ENCODE assay signal across 8 cellular contexts in genomic region chr14:95533822-95534221, GRCh38. TPM values are rescaled to one million over a fixed set of nuclear protein-coding genes. Genes with fewer than 3 reads are reported as not detected.
DNase-seq lines count a peak whose midpoint lies in the region; ATAC-seq, FAIRE-seq and TF ChIP-seq lines count a peak whose summit lies in the region.

No MANE protein-coding gene starts in this region.

- peak overlapping the region; percentile 82 for H3K9ac ChIP-seq in HUES64 (ENCODE audit: low read depth, low read length)
- H3K9ac ChIP-seq in GM12878 (ENCODE audit: control insufficient read depth, insufficient read depth, low read length), result peak overlapping the region; percentile 91

- peaks cover 76% of the 10 kb centered on the region for H3K79me2 ChIP-seq in GM12878 (ENCODE audit: control insufficient read depth, insufficient read depth, low read length)

- RAD21 ChIA-PET in GM12878 (lab: Charles Lee; ENCODE audit: unreplicated experiment), result interaction anchor here (0.6 to 2.3 kb wide), 8 partner anchors 11 to 131 kb away, joined by 3 to 10 read pairs (median 4); no protein-coding TSS in a partner anchor

- H3K9me3 ChIP-seq in A549 (no peaks in the 10 kb centered on the region), HUES64 (ENCODE audit: insufficient read depth, low read depth, low read length) (no peaks in the 10 kb centered on the region), GM12878 (replicated peaks; ENCODE audit: control insufficient read depth, insufficient read depth, low read length) (no peaks in the 10 kb centered on the region), mesodermal cell (ENCODE audit: control insufficient read depth, low read length) (no peaks in the 10 kb centered on the region)

- TF ChIP-seq RAD21 in A549 (conservative IDR thresholded peaks at IDR 0.05 in 1 of 2, IDR thresholded peaks at IDR 0.05 in 1 of 2) (no peak), GM12878 (IDR thresholded peaks at IDR 0.05; ENCODE audit: insufficient read depth, low read depth, low read length) (no peak)

- POLR2A ChIA-PET in A549 (lab: Yijun Ruan, JAX) (interaction anchor here (0.7 to 1.2 kb wide), 5 partner anchors 11 to 800 kb away, joined by 3 to 4 read pairs (median 3); no protein-coding TSS in a partner anchor), GM12878 (lab: Charles Lee) (interaction anchor here (0.6 to 1.9 kb wide), 7 partner anchors 15 to 1545 kb away, joined by 3 to 8 read pairs (median 4); partner anchors contain the start of gene SYNE3)

- in situ Hi-C loops in GM12878 (cut with MboI), result loop anchor here (5.0 kb wide), 1 partner anchor 92 kb away; no protein-coding TSS in a partner anchor

- TF ChIP-seq EP300 in A549 (IDR thresholded peaks at IDR 0.05) (no peak), GM12878 (IDR thresholded peaks at IDR 0.05; ENCODE audit: borderline replicate concordance in 1 of 2, control insufficient read depth in 1 of 2, low read depth in 2 of 2, low read length in 2 of 2) (no peak)

- no peak for DNase-seq in A549 (ENCODE audit: low read depth in 1 of 2, low spot score in 1 of 2)
- DNase-seq in GM12878 (ENCODE audit: low read depth, low spot score), result no peak
- DNase-seq in SW 1271 (lab: John Stamatoyannopoulos, UW), result no peak
- no peak for DNase-seq in UCSD-AML1 (lab: John Stamatoyannopoulos, UW; ENCODE audit: unreplicated experiment)
- DNase-seq in NCI-H2029 treated with DMSO at 0.1 percent for 48 hours (lab: John Stamatoyannopoulos, UW), result no peak

- no peak for ATAC-seq in A549
- ATAC-seq in GM12878, result peak; percentile 2
- ATAC-seq in HG03571 (IDR thresholded peaks at IDR 0.05; ENCODE audit: unreplicated experiment), result no peak

- TF ChIP-seq POLR2A in A549 (IDR thresholded peaks at IDR 0.05; ENCODE audit: low read length), result no peak
- TF ChIP-seq POLR2A in GM12878 (IDR thresholded peaks at IDR 0.05; ENCODE audit: low read depth, low read length), result no peak; the same call in 1 of the 2 replicates

- H3K27me3 ChIP-seq in HUES64 (ENCODE audit: insufficient read depth, low read length) (no peaks in the 10 kb centered on the region; the same call in 1 of the 2 replicates), GM12878 (replicated peaks in 1 of 2; ENCODE audit: control insufficient read depth in 2 of 2, insufficient read depth in 2 of 2, low read length in 1 of 2) (no peaks in the 10 kb centered on the region)

- WGBS in A549 (ENCODE audit: missing lambda C conversion rate), result 3% methylated on average over 18 of the region's 18 CpGs
- under 1% methylated on average over 18 of the region's 18 CpGs for WGBS in HUES64
- WGBS in GM12878 (ENCODE audit: insufficient coverage, insufficient replicate concordance, low lambda C conversion rate, missing lambda C conversion rate), result 2% methylated on average over 17 of the region's 18 CpGs
- 0 to 1% methylated on average over 10 to 11 of the region's 18 CpGs for WGBS in mesodermal cell (ENCODE audit: insufficient coverage in 2 of 2), 2 experiments

- H3K36me3 ChIP-seq in HUES64 (ENCODE audit: insufficient read depth, low read length) (peaks cover 35% of the 10 kb centered on the region), GM12878 (ENCODE audit: control insufficient read depth in 2 of 2, insufficient read depth in 2 of 2, low read length in 1 of 2) (no peaks in the 10 kb centered on the region; a peak in 1 of 4 replicates), mesodermal cell (ENCODE audit: control insufficient read depth, insufficient read depth, low read length) (peaks cover 23% of the 10 kb centered on the region)

- BruUV-seq in GM12878 (replicated peaks; lab: Mats Ljungman, UMichigan), result TSS peak; percentile 89

- H3K4me2 ChIP-seq in A549, result peak overlapping the region; percentile 91
- H3K4me2 ChIP-seq in GM12878 (ENCODE audit: control insufficient read depth, insufficient read depth), result peak overlapping the region; percentile 93

- H3K27ac ChIP-seq in A549, result peak overlapping the region; percentile 91 to 93
- H3K27ac ChIP-seq in HUES64 (ENCODE audit: low read depth, low read length), result peak overlapping the region; percentile 88; the same call in 1 of the 2 replicates
- H3K27ac ChIP-seq in GM12878 (ENCODE audit: control insufficient read depth, insufficient read depth), result peak overlapping the region; percentile 87
- peak overlapping the region; percentile 92 for H3K27ac ChIP-seq in mesodermal cell (ENCODE audit: low read depth, low read length, severe bottlenecking)

- H2AFZ ChIP-seq in GM12878 (ENCODE audit: control insufficient read depth, low read depth, low read length), result no peak overlapping the region

- H4K20me1 ChIP-seq in GM12878 (ENCODE audit: control insufficient read depth, insufficient read depth), result 0 out of 2 replicates have a peak, but pooled peaks cover 2% of the 10 kb centered on the region

- CTCF ChIA-PET in A549 (lab: Yijun Ruan, JAX), result interaction anchor here (0.6 to 1.8 kb wide), 5 partner anchors 21 to 1219 kb away, joined by 3 to 7 read pairs (median 3); no protein-coding TSS in a partner anchor
- CTCF ChIA-PET in GM12878 (lab: Yijun Ruan, JAX), result interaction anchor here (0.6 to 12.1 kb wide), 7 partner anchors 10 to 112 kb away, joined by 3 to 118 read pairs (median 7); no protein-coding TSS in a partner anchor

- H3K4me1 ChIP-seq in A549 (peaks cover 43% of the 10 kb centered on the region), HUES64 (ENCODE audit: insufficient read depth, low read length) (peaks cover 28% of the 10 kb centered on the region), GM12878 (ENCODE audit: control insufficient read depth, insufficient read depth, low read length) (peaks cover 8% of the 10 kb centered on the region; the same call in 1 of the 2 replicates), mesodermal cell (ENCODE audit: control insufficient read depth, insufficient read depth, low read length, poor library complexity, severe bottlenecking) (peaks cover 33% of the 10 kb centered on the region)

- SMC1A ChIA-PET in GM12878 (lab: Charles Lee; ENCODE audit: uncharacterized antibody, unreplicated experiment), result interaction anchor here (1.0 to 4.0 kb wide), 8 partner anchors 14 to 105 kb away, joined by 3 to 25 read pairs (median 4); partner anchors contain the start of gene SYNE3

- intact Hi-C loops in GM12878 (cut with micrococcal nuclease; ENCODE audit: unreplicated experiment), result loop anchor here (5.0 to 10.0 kb wide), 2 partner anchors 37 to 379 kb away; partner anchors contain the start of gene DICER1

- TF ChIP-seq CTCF in A549 (IDR thresholded peaks at IDR 0.05) (no peak), GM12878 (IDR thresholded peaks at IDR 0.05 in 2 of 3, conservative IDR thresholded peaks at IDR 0.05 in 1 of 3; ENCODE audit: control insufficient read depth in 2 of 3, extremely low read depth in 1 of 3, insufficient read depth in 1 of 3, low read depth in 3 of 3, low read length in 3 of 3) (no peak)

- peak overlapping the region; percentile 96 for H3K4me3 ChIP-seq in A549
- peak overlapping the region; percentile 94 for H3K4me3 ChIP-seq in HUES64 (ENCODE audit: low read length)
- peak overlapping the region; percentile 93 for H3K4me3 ChIP-seq in GM12878
- peak overlapping the region; percentile 79 for H3K4me3 ChIP-seq in mesodermal cell (ENCODE audit: extremely low read depth, insufficient read depth, low read length, poor library complexity, severe bottlenecking)

- FAIRE-seq in A549 (lab: Jason Lieb, UNC) (no peak), GM12878 (lab: Jason Lieb, UNC) (no peak)

RNA-seq across cellular contexts. Expression of gene GLRX5, which starts 1.0 kb away (rescaled TPM):
- polyA plus RNA-seq in A549 (2011; rRNA removed) (52.8 and 73.2 TPM in 2 replicates), A549 (2017; fragmentation: RNase III; extraction: RNeasy Plus Mini Kit Qiagen cat#74134 plus additional on column Dnase treatment) (50.9 to 52.8 TPM (median 51.2 TPM) in 3 replicates), GM12878 (2011; rRNA removed) (60.9 and 71.4 TPM in 2 replicates), GM12878 (2014; fragmentation: Illumina TruSeq; extraction: Trizol) (71.2 and 82.5 TPM in 2 replicates), GM12878 (2014; fragmentation: Nextera tagmentation; extraction: Ambion mirVana) (10 to 100 TPM; 13.7 to 28.8 TPM), GM12878 (2014; rRNA removed) (53.0 and 56.8 TPM in 2 replicates), GM12878 (2016; fragmentation: Nextera tagmentation; extraction: Ambion mirVana) (100 to 1,000 TPM in 1 of 2 experiments, 10 to 100 TPM in 1; 12.8 to 139 TPM)
- polyA plus RNA-seq in A549 (2012; cell fraction: cytosol; rRNA removed), result 39.0 and 42.8 TPM in 2 replicates
- polyA plus RNA-seq in A549 (2012; cell fraction: nucleus; rRNA removed), result 11.8 and 18.3 TPM in 2 replicates
- polyA minus RNA-seq in A549 (2011; rRNA and poly(A)+ RNA removed), result 15.3 TPM in 2 replicates
- polyA plus RNA-seq in HUES64 (2013, experiment 1 of 2), result 63.1 TPM
- polyA plus RNA-seq in HUES64 (2013, experiment 2 of 2), result 67.1 TPM
- 4.1 and 4.4 TPM in 2 replicates for total RNA-seq in GM12878 (2013; cell fraction: nucleolus; rRNA removed)
- total RNA-seq in GM12878 (2014; rRNA removed) (60.4 and 66.9 TPM in 2 replicates), GM12878 (2014; rRNA removed; fragmentation: Illumina TruSeq; extraction: Trizol) (57.9 and 58.5 TPM in 2 replicates), GM12878 (2021) (48.2 and 53.8 TPM in 2 replicates)
- polyA plus RNA-seq in GM12878 (2011; ENCODE audit: low read depth), result 38.1 TPM
- 23.4 and 28.6 TPM in 2 replicates for polyA plus RNA-seq in GM12878 (2011; cell fraction: cytosol; rRNA removed)
- polyA plus RNA-seq in GM12878 (2011; cell fraction: nucleus; rRNA removed), result 11.2 and 13.0 TPM in 2 replicates
- polyA plus RNA-seq in GM12878 (2012), result 30.1 and 36.5 TPM in 2 replicates
- polyA minus RNA-seq in GM12878 (2011; rRNA and poly(A)+ RNA removed), result 13.3 and 15.7 TPM in 2 replicates
- polyA minus RNA-seq in GM12878 (2011; cell fraction: cytosol; rRNA and poly(A)+ RNA removed), result 8.0 and 9.5 TPM in 2 replicates
- polyA minus RNA-seq in GM12878 (2011; cell fraction: nucleus; rRNA and poly(A)+ RNA removed), result 3.6 and 7.3 TPM in 2 replicates
- 61.4 TPM for polyA plus RNA-seq in mesodermal cell (2013, experiment 1 of 2)
- 68.7 TPM for polyA plus RNA-seq in mesodermal cell (2013, experiment 2 of 2)

RNA-seq across cellular contexts. Expression of gene SYNE3, which starts 17.4 kb away (rescaled TPM):
- polyA plus RNA-seq in A549 (2011; rRNA removed), result 0.08 and 0.19 TPM in 2 replicates
- 0.05 and 0.09 TPM in 2 replicates for polyA plus RNA-seq in A549 (2012; cell fraction: cytosol; rRNA removed)
- 0.18 and 0.41 TPM in 2 replicates for polyA plus RNA-seq in A549 (2012; cell fraction: nucleus; rRNA removed)
- 0.04 to 0.05 TPM (median 0.04 TPM) in 3 replicates for polyA plus RNA-seq in A549 (2017; fragmentation: RNase III; extraction: RNeasy Plus Mini Kit Qiagen cat#74134 plus additional on column Dnase treatment)
- 0.15 and 0.29 TPM in 2 replicates for polyA minus RNA-seq in A549 (2011; rRNA and poly(A)+ RNA removed)
- 0.10 TPM for polyA plus RNA-seq in HUES64 (2013, experiment 1 of 2)
- 0.13 TPM for polyA plus RNA-seq in HUES64 (2013, experiment 2 of 2)
- total RNA-seq in GM12878 (2013; cell fraction: nucleolus; rRNA removed), result 85.2 and 87.1 TPM in 2 replicates
- 18.5 and 20.0 TPM in 2 replicates for total RNA-seq in GM12878 (2014; rRNA removed)
- 16.2 and 16.7 TPM in 2 replicates for total RNA-seq in GM12878 (2014; rRNA removed; fragmentation: Illumina TruSeq; extraction: Trizol)
- 40.0 and 44.1 TPM in 2 replicates for total RNA-seq in GM12878 (2021)
- polyA plus RNA-seq in GM12878 (2011; ENCODE audit: low read depth), result 3.2 TPM
- polyA plus RNA-seq in GM12878 (2011; rRNA removed), result 9.2 and 13.7 TPM in 2 replicates
- 8.8 and 9.1 TPM in 2 replicates for polyA plus RNA-seq in GM12878 (2011; cell fraction: cytosol; rRNA removed)
- 35.2 and 47.8 TPM in 2 replicates for polyA plus RNA-seq in GM12878 (2011; cell fraction: nucleus; rRNA removed)
- polyA plus RNA-seq in GM12878 (2012), result 5.3 and 5.8 TPM in 2 replicates
- 11.4 and 12.9 TPM in 2 replicates for polyA plus RNA-seq in GM12878 (2014; fragmentation: Illumina TruSeq; extraction: Trizol)
- 1 to 10 TPM; 1.4 TPM for polyA plus RNA-seq in GM12878 (2014; fragmentation: Nextera tagmentation; extraction: Ambion mirVana)
- 16.3 and 17.2 TPM in 2 replicates for polyA plus RNA-seq in GM12878 (2014; rRNA removed)
- polyA plus RNA-seq in GM12878 (2016; fragmentation: Nextera tagmentation; extraction: Ambion mirVana), result 10 to 100 TPM; 11.6 to 13.0 TPM
- 23.6 and 27.6 TPM in 2 replicates for polyA minus RNA-seq in GM12878 (2011; rRNA and poly(A)+ RNA removed)
- polyA minus RNA-seq in GM12878 (2011; cell fraction: cytosol; rRNA and poly(A)+ RNA removed), result 11.1 and 11.3 TPM in 2 replicates
- polyA minus RNA-seq in GM12878 (2011; cell fraction: nucleus; rRNA and poly(A)+ RNA removed), result 21.9 and 38.7 TPM in 2 replicates
- polyA plus RNA-seq in mesodermal cell (2013, experiment 1 of 2), result 4.2 TPM
- 3.9 TPM for polyA plus RNA-seq in mesodermal cell (2013, experiment 2 of 2)
